In the genomic region with DNA sequence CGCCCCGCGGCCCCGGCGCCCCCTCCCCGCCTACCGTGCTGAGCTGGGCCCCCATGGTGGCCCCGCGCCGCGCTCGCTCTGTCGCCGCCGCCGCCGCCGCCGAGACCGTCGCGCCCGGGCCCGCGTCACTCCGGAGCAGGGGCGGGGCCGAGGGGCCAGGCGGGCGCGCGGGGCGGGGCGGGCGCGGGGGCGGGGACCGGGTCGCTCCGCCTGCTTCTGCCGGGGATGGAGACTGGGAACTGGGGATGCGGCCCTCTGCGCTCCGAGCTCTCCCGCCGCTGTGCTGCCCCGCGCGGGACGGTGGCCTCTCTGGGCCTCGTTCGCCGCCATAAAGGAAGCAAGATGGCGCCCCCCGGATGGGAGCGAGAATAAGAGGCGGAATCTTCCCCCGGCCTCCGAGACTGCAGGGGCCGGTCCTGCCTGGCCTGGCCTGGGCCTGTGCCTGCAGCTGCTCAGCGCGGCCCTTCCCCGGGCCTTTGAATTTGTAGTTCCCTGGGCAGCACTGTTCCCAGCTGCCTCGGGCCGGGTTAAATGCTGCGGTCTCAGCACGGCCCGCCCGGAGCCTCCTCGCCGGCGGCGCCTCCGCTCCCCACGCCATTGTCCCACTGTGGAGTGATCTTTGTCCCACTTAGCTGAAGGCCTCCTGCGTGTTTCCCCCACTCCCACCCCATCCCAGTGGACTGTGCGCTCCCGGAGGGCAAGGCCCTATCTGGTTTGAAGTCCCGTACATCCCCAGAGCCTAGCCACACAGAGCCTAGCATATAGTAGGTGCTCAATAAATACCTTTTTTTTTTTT, we compare ENCODE assay signal across 8 cellular contexts. TPM values are rescaled to one million over a fixed set of nuclear protein-coding genes. Genes with fewer than 3 reads are reported as not detected.
DNase-seq lines count a peak whose midpoint lies in the region; ATAC-seq and TF ChIP-seq lines count a peak whose summit lies in the region.

CYB5R3 (minus strand) TSS at position 132 of the 796 bp plus-strand sequence; CDS start at position 55, 77 bp downstream.

- H3K9me3 Mint-ChIP-seq in Calu3 (ENCODE audit: low read depth, unreplicated experiment) (no peaks in the 10 kb centered on the region), IgD-negative memory B cell (no peaks in the 10 kb centered on the region), nephron progenitor cell (no peaks in the 10 kb centered on the region)
- H3K9me3 Mint-ChIP-seq in stimulated activated naive CD8-positive, alpha-beta T cell treated with anti-CD3 and anti-CD28 coated beads, Interleukin-15, Interleukin-2, amounts not matched to agents 100 ng/mL and 50 ng/mL, for 24 hours = no peaks in the 10 kb centered on the region

- peak; percentile 87 for DNase-seq in Calu3
- peak; percentile 81 for DNase-seq in SHP77 (lab: John Stamatoyannopoulos, UW)
- DNase-seq in activated effector memory CD4-positive, alpha-beta T cell treated with anti-CD3 and anti-CD28 coated beads, Interleukin-2, amount 50 U/mL, for 16 hours = peak; percentile 92
- peak; percentile 57 for DNase-seq in fibroblast of the conjunctiva (ENCODE audit: low read depth)
- peak; percentile 90 for DNase-seq in nephron progenitor cell

- BruUV-seq in Calu3 (replicated peaks; lab: Mats Ljungman, UMichigan) = TSS peak; percentile 98

- H3K4me1 Mint-ChIP-seq in Calu3 (ENCODE audit: low read depth, unreplicated experiment) = peaks cover 34% of the 10 kb centered on the region
- peaks cover 17 to 25% (median 19%) of the 10 kb centered on the region in 3 donors for H3K4me1 Mint-ChIP-seq in IgD-negative memory B cell
- peaks cover 65% of the 10 kb centered on the region for H3K4me1 Mint-ChIP-seq in nephron progenitor cell
- H3K4me1 Mint-ChIP-seq in stimulated activated naive CD8-positive, alpha-beta T cell treated with anti-CD3 and anti-CD28 coated beads, Interleukin-15, Interleukin-2, amounts not matched to agents 100 ng/mL and 50 ng/mL, for 24 hours (ENCODE audit: low read depth) = peaks cover 36% of the 10 kb centered on the region

- CTCF ChIA-PET in Calu3 (lab: Charles Lee) = interaction anchor here (0.6 to 0.9 kb wide), 4 partner anchors 13 to 154 kb away, joined by 3 to 4 read pairs (median 4); no protein-coding TSS in a partner anchor

- peaks cover 36% of the 10 kb centered on the region for H3K36me3 Mint-ChIP-seq in Calu3 (ENCODE audit: insufficient read depth, unreplicated experiment)
- H3K36me3 Mint-ChIP-seq in IgD-negative memory B cell = peaks cover 3% of the 10 kb centered on the region
- H3K36me3 Mint-ChIP-seq in nephron progenitor cell (ENCODE audit: low read depth) = no peaks in the 10 kb centered on the region
- peaks cover 4% of the 10 kb centered on the region for H3K36me3 Mint-ChIP-seq in stimulated activated naive CD8-positive, alpha-beta T cell treated with anti-CD3 and anti-CD28 coated beads, Interleukin-15, Interleukin-2, amounts not matched to agents 100 ng/mL and 50 ng/mL, for 24 hours (ENCODE audit: low read depth)

- intact Hi-C loops in Calu3 (cut with micrococcal nuclease; ENCODE audit: unreplicated experiment) = no loop called here

- ATAC-seq in GM21423 (IDR thresholded peaks at IDR 0.05; ENCODE audit: unreplicated experiment) = peak; percentile 64

- H3K4me3 Mint-ChIP-seq in Calu3 (ENCODE audit: low read depth, unreplicated experiment) (peak within 1 kb of the TSS; percentile 96), IgD-negative memory B cell (peak within 1 kb of the TSS; percentile 92 to 99 (median 98)), nephron progenitor cell (peak within 1 kb of the TSS; percentile 98)
- H3K4me3 Mint-ChIP-seq in stimulated activated naive CD8-positive, alpha-beta T cell treated with anti-CD3 and anti-CD28 coated beads, Interleukin-15, Interleukin-2, amounts not matched to agents 100 ng/mL and 50 ng/mL, for 24 hours = peak within 1 kb of the TSS; percentile 95

- H3K27ac Mint-ChIP-seq in Calu3 (ENCODE audit: unreplicated experiment) (peak within 1 kb of the TSS; percentile 71), IgD-negative memory B cell (peak within 1 kb of the TSS; percentile 94 to 98 (median 97)), nephron progenitor cell (no peak within 1 kb of the TSS)
- H3K27ac Mint-ChIP-seq in stimulated activated naive CD8-positive, alpha-beta T cell treated with anti-CD3 and anti-CD28 coated beads, Interleukin-15, Interleukin-2, amounts not matched to agents 100 ng/mL and 50 ng/mL, for 24 hours = peak within 1 kb of the TSS; percentile 95

- H3K27me3 Mint-ChIP-seq in Calu3 (ENCODE audit: unreplicated experiment) (no peaks in the 10 kb centered on the region), IgD-negative memory B cell (no peaks in the 10 kb centered on the region), nephron progenitor cell (ENCODE audit: low read depth, poor library complexity) (peaks cover under 1% of the 10 kb centered on the region)
- no peaks in the 10 kb centered on the region for H3K27me3 Mint-ChIP-seq in stimulated activated naive CD8-positive, alpha-beta T cell treated with anti-CD3 and anti-CD28 coated beads, Interleukin-15, Interleukin-2, amounts not matched to agents 100 ng/mL and 50 ng/mL, for 24 hours

- TF ChIP-seq CTCF in Calu3 (IDR thresholded peaks at IDR 0.05; ENCODE audit: unreplicated experiment) = no peak
- TF ChIP-seq CTCF in nephron progenitor cell (IDR thresholded peaks at IDR 0.05) = no peak

RNA-seq across cellular contexts. Expression of gene CYB5R3, which starts in this region (rescaled TPM):
- total RNA-seq in Calu3 (2022) = 101 and 102 TPM in 2 replicates
- polyA plus RNA-seq in IgD-negative memory B cell = 138 TPM

Comparison
In these comparisons a context has a peak if more than half of its experiments do, and no peak if none do; other contexts are left out.
1. Peak in every context shown above with its lines: DNase-seq and ATAC-seq.